In genomic region chr17:78738698-78739097, GRCh38 we compare ENCODE assay signal across 13 cellular contexts. TPM values are rescaled to one million over a fixed set of nuclear protein-coding genes. Genes with fewer than 3 reads are reported as not detected.
DNase-seq lines count a peak whose midpoint lies in the region; ATAC-seq and TF ChIP-seq lines count a peak whose summit lies in the region.
"Had no signal": no experiment of that assay in that cellular context is flagged by ENCODE, and none has a peak within 500 bp of the region (broad histone marks: within the 10 kb centered on the region; RNA-seq: fewer than 3 reads in every experiment).

No MANE protein-coding gene starts in this region.

- H3K9me3 ChIP-seq in CD4-positive, CD25-positive, alpha-beta regulatory T cell (ENCODE audit: control insufficient read depth in 2 of 2, low read length in 2 of 2) = no peaks in the 10 kb centered on the region
- H3K9me3 ChIP-seq in DOHH2 (ENCODE audit: control insufficient read depth, insufficient read depth, low read length) = no peaks in the 10 kb centered on the region
- H3K9me3 ChIP-seq: SJCRH30 had no signal

- peaks cover 56% of the 10 kb centered on the region for H3F3A ChIP-seq in DOHH2 (ENCODE audit: control insufficient read depth, insufficient read depth)

- H3K79me2 ChIP-seq in DOHH2 (ENCODE audit: control insufficient read depth, low read length) = peaks cover 86% of the 10 kb centered on the region

- DNase-seq in CD4-positive, CD25-positive, alpha-beta regulatory T cell = no peak
- no peak for DNase-seq in activated naive CD8-positive, alpha-beta T cell treated with anti-CD3 and anti-CD28 coated beads for 36 hours
- DNase-seq in natural killer cell = no peak
- DNase-seq in HT-29 (ENCODE audit: low spot score) = no peak
- no peak for DNase-seq in NCI-H2029 treated with DMSO at 0.1 percent for 48 hours (lab: John Stamatoyannopoulos, UW)
- DNase-seq in GM19238 (ENCODE audit: insufficient read length, low spot score) = no peak
- DNase-seq: cerebellar nuclear complex, EL, NCI-H1105, SJCRH30 had no signal

- no peaks in the 10 kb centered on the region for H3K27me3 ChIP-seq in CD4-positive, CD25-positive, alpha-beta regulatory T cell (ENCODE audit: control insufficient read depth, insufficient read depth, low read length)
- no peaks in the 10 kb centered on the region for H3K27me3 ChIP-seq in DOHH2 (ENCODE audit: control insufficient read depth, low read length)
- H3K27me3 ChIP-seq: SJCRH30 had no signal

- H3K4me3 ChIP-seq in CD4-positive, CD25-positive, alpha-beta regulatory T cell (ENCODE audit: low read depth, low read length) = peak overlapping the region; percentile 38
- H3K4me3 ChIP-seq in DOHH2 (ENCODE audit: low read length) = peak overlapping the region; percentile 86
- H3K4me3 ChIP-seq: SJCRH30 had no signal

- intact Hi-C loops in natural killer cell (cut with micrococcal nuclease) = loop anchor here (2.0 kb wide), 1 partner anchor 14 kb away; no protein-coding TSS in a partner anchor

- H4K20me1 ChIP-seq in DOHH2 (ENCODE audit: control insufficient read depth, insufficient read depth, low read depth, low read length) = no peaks in the 10 kb centered on the region

- no peaks in the 10 kb centered on the region for H3K27me3 Mint-ChIP-seq in CD4-positive, CD25-positive, alpha-beta regulatory T cell
- H3K27me3 Mint-ChIP-seq in activated naive CD8-positive, alpha-beta T cell treated with anti-CD3 and anti-CD28 coated beads for 36 hours = no peaks in the 10 kb centered on the region
- no peaks in the 10 kb centered on the region for H3K27me3 Mint-ChIP-seq in natural killer cell (ENCODE audit: low read depth in 2 of 2)

- H3K4me3 Mint-ChIP-seq in CD4-positive, CD25-positive, alpha-beta regulatory T cell = peak overlapping the region; percentile 14 to 90 (median 86)
- H3K4me3 Mint-ChIP-seq in activated naive CD8-positive, alpha-beta T cell treated with anti-CD3 and anti-CD28 coated beads for 36 hours = no peak overlapping the region
- peak overlapping the region; percentile 95 for H3K4me3 Mint-ChIP-seq in natural killer cell

- H3K9me3 Mint-ChIP-seq in CD4-positive, CD25-positive, alpha-beta regulatory T cell = peaks cover 0 to 2% (median 0%) of the 10 kb centered on the region in 7 donors
- peaks cover 3% of the 10 kb centered on the region for H3K9me3 Mint-ChIP-seq in activated naive CD8-positive, alpha-beta T cell treated with anti-CD3 and anti-CD28 coated beads for 36 hours
- no peaks in the 10 kb centered on the region for H3K9me3 Mint-ChIP-seq in natural killer cell

- no peak overlapping the region for H3K27ac ChIP-seq in CD4-positive, CD25-positive, alpha-beta regulatory T cell (ENCODE audit: insufficient read depth, low read length, poor library complexity, severe bottlenecking)
- H3K27ac ChIP-seq in DOHH2 (ENCODE audit: low read depth, low read length) = peak overlapping the region; percentile 96
- H3K27ac ChIP-seq: C4-2B, SJCRH30 had no signal

- H3K36me3 ChIP-seq in CD4-positive, CD25-positive, alpha-beta regulatory T cell (ENCODE audit: control insufficient read depth, insufficient read depth, low read length) = peaks cover 24% of the 10 kb centered on the region
- H3K36me3 ChIP-seq in DOHH2 (ENCODE audit: control insufficient read depth, low read length) = peaks cover 12% of the 10 kb centered on the region
- H3K36me3 ChIP-seq: SJCRH30 had no signal

- peak overlapping the region in 2 of 3 donors; percentile 70 to 88 for H3K27ac Mint-ChIP-seq in CD4-positive, CD25-positive, alpha-beta regulatory T cell
- peak overlapping the region; percentile 81 for H3K27ac Mint-ChIP-seq in activated naive CD8-positive, alpha-beta T cell treated with anti-CD3 and anti-CD28 coated beads for 36 hours
- H3K27ac Mint-ChIP-seq in natural killer cell = peak overlapping the region; percentile 93

- peaks cover 39 to 94% (median 75%) of the 10 kb centered on the region in 4 donors for H3K4me1 Mint-ChIP-seq in CD4-positive, CD25-positive, alpha-beta regulatory T cell
- H3K4me1 Mint-ChIP-seq in activated naive CD8-positive, alpha-beta T cell treated with anti-CD3 and anti-CD28 coated beads for 36 hours = peaks cover 79% of the 10 kb centered on the region
- peaks cover 89 to 94% of the 10 kb centered on the region in 2 donors for H3K4me1 Mint-ChIP-seq in natural killer cell

- peaks cover 20% of the 10 kb centered on the region for H3K36me3 Mint-ChIP-seq in CD4-positive, CD25-positive, alpha-beta regulatory T cell
- peaks cover 23% of the 10 kb centered on the region for H3K36me3 Mint-ChIP-seq in activated naive CD8-positive, alpha-beta T cell treated with anti-CD3 and anti-CD28 coated beads for 36 hours
- no peaks in the 10 kb centered on the region for H3K36me3 Mint-ChIP-seq in natural killer cell

- H3K4me1 ChIP-seq in CD4-positive, CD25-positive, alpha-beta regulatory T cell (ENCODE audit: control insufficient read depth, insufficient read depth, low read length, poor library complexity, severe bottlenecking) = peaks cover 96% of the 10 kb centered on the region
- peaks cover 88% of the 10 kb centered on the region for H3K4me1 ChIP-seq in DOHH2 (ENCODE audit: control insufficient read depth, low read length)

- no peak for ATAC-seq in CD4-positive, CD25-positive, alpha-beta regulatory T cell (ENCODE audit: low read depth in 2 of 2)
- ATAC-seq in natural killer cell = no peak
- ATAC-seq: HCT116 had no signal

- TF ChIP-seq CTCF in DOHH2 (IDR thresholded peaks at IDR 0.05; ENCODE audit: low read depth, low read length, poor library complexity, severe bottlenecking) (no peak), natural killer cell (IDR thresholded peaks at IDR 0.05) (no peak)

- no peaks in the 10 kb centered on the region for H3K9me2 ChIP-seq in DOHH2 (replicated peaks; ENCODE audit: control insufficient read depth, low read length)

- peak overlapping the region; percentile 84 for H3K4me2 ChIP-seq in DOHH2 (ENCODE audit: low read length)

RNA-seq across cellular contexts. Expression of gene CYTH1, which starts 43.4 kb away (rescaled TPM):
- 487 TPM for total RNA-seq in CD4-positive, CD25-positive, alpha-beta regulatory T cell
- 100 to 1,000 TPM; 202 to 214 (median 206) TPM for polyA plus RNA-seq in CD4-positive, CD25-positive, alpha-beta regulatory T cell
- total RNA-seq in activated naive CD8-positive, alpha-beta T cell treated with anti-CD3 and anti-CD28 coated beads for 36 hours = 10 to 100 TPM; 88.9 to 89.6 TPM
- 100 to 1,000 TPM; 437 to 514 (median 457) TPM for total RNA-seq in natural killer cell
- total RNA-seq in HT-29 (2014; rRNA removed; shearing (Covaris generic)) = 14.1 and 14.4 TPM in 2 replicates
